ENCODE assay signal across 24 cellular contexts in genomic region chr3:169362872-169363271, GRCh38.
DNase-seq lines count a peak whose midpoint lies in the region; ATAC-seq and TF ChIP-seq lines count a peak whose summit lies in the region.
"Had no signal": no experiment of that assay in that cellular context is flagged by ENCODE, and none has a peak within 500 bp of the region (broad histone marks: within the 10 kb centered on the region; RNA-seq: fewer than 3 reads in every experiment).

No MANE protein-coding gene starts in this region.

- no peak overlapping the region for H3K4me2 ChIP-seq in IMR-90 (ENCODE audit: low read depth, low read length)

- H3K27ac ChIP-seq in IMR-90 (ENCODE audit: insufficient read depth, low read length): no peak overlapping the region
- no peak overlapping the region for H3K27ac ChIP-seq in psoas muscle
- H3K27ac ChIP-seq: body of pancreas, coronary artery had no signal

- no peak overlapping the region for H2AK9ac ChIP-seq in IMR-90 (replicated peaks; ENCODE audit: low read depth, low read length, poor library complexity)

- H3K56ac ChIP-seq in IMR-90 (ENCODE audit: extremely low read depth, insufficient read depth, low read length): no peak overlapping the region

- dilution Hi-C loops in IMR-90 (cut with HindIII; ENCODE audit: low sequenced_read_pairs, unreplicated experiment): no loop called here

- H3K27me3 ChIP-seq in IMR-90 (ENCODE audit: control insufficient read depth, insufficient read depth, low read length) (no peaks in the 10 kb centered on the region; the same call in 1 of the 2 replicates), adipocyte (replicated peaks; ENCODE audit: control insufficient read depth, insufficient read depth, low read length) (peaks cover 13% of the 10 kb centered on the region), psoas muscle (ENCODE audit: insufficient read depth in 3 of 3, low read length in 2 of 3) (no peaks in the 10 kb centered on the region)
- H3K27me3 ChIP-seq: body of pancreas had no signal

- H2BK120ac ChIP-seq in IMR-90 (ENCODE audit: low read depth, low read length): no peak overlapping the region

- no peak overlapping the region for H3K23ac ChIP-seq in IMR-90 (ENCODE audit: low read depth, low read length)

- in situ Hi-C loops in IMR-90 (cut with MboI; ENCODE audit: low sequenced_read_pairs): no loop called here

- POLR2A ChIA-PET in IMR-90 (lab: Charles Lee; ENCODE audit: unreplicated experiment): no interaction called here

- no peak overlapping the region for H2BK20ac ChIP-seq in IMR-90 (ENCODE audit: low read depth, low read length)

- H3K4ac ChIP-seq in IMR-90 (ENCODE audit: low read depth, low read length): no peak overlapping the region

- no peak overlapping the region for H2BK15ac ChIP-seq in IMR-90 (ENCODE audit: low read depth, low read length)

- H3K36me3 ChIP-seq in IMR-90 (ENCODE audit: control insufficient read depth, insufficient read depth, low read length) (no peaks in the 10 kb centered on the region), adipocyte (ENCODE audit: control insufficient read depth, insufficient read depth, low read length, severe bottlenecking) (no peaks in the 10 kb centered on the region), psoas muscle (ENCODE audit: insufficient read depth in 1 of 2, low read depth in 1 of 2) (no peaks in the 10 kb centered on the region)

- H3K9me1 ChIP-seq in IMR-90 (ENCODE audit: insufficient read depth, low read length): no peaks in the 10 kb centered on the region; the same call in 1 of the 2 replicates

- no peak overlapping the region for H2BK5ac ChIP-seq in IMR-90 (ENCODE audit: low read depth, low read length, poor library complexity, severe bottlenecking)

- no peak overlapping the region for H3K18ac ChIP-seq in IMR-90 (ENCODE audit: low read depth, low read length)

- ATAC-seq in IMR-90 (ENCODE audit: low read depth) (no peak), HG03039 (IDR thresholded peaks at IDR 0.05; ENCODE audit: unreplicated experiment) (no peak), psoas muscle (no peak)
- ATAC-seq: activated CD4-positive, alpha-beta T cell treated with anti-CD3 and anti-CD28 coated beads for 36 hours; HCT116; naive thymus-derived CD4-positive, alpha-beta T cell had no signal

- CTCF ChIA-PET in IMR-90 (lab: Yijun Ruan, JAX): no interaction called here

- TF ChIP-seq CTCF in AG09319 (IDR thresholded peaks at IDR 0.05; ENCODE audit: low read depth, low read length): peak; percentile 18
- TF ChIP-seq CTCF in IMR-90 (conservative IDR thresholded peaks at IDR 0.05; ENCODE audit: low read depth, low read length): peak; percentile 30
- TF ChIP-seq CTCF in psoas muscle (IDR thresholded peaks at IDR 0.05): no peak

- no peak overlapping the region for H3K14ac ChIP-seq in IMR-90 (replicated peaks; ENCODE audit: low read depth, low read length)

- H3K4me1 ChIP-seq in IMR-90 (ENCODE audit: control insufficient read depth, insufficient read depth, low read length): no peaks in the 10 kb centered on the region
- no peaks in the 10 kb centered on the region for H3K4me1 ChIP-seq in adipocyte (ENCODE audit: control insufficient read depth, insufficient read depth, low read length)
- no peaks in the 10 kb centered on the region for H3K4me1 ChIP-seq in psoas muscle

- intact Hi-C loops in IMR-90 (cut with micrococcal nuclease) (no loop called here), psoas muscle (cut with DNase I) (no loop called here)

- H4K8ac ChIP-seq in IMR-90 (ENCODE audit: low read depth in 2 of 2, low read length in 2 of 2): no peak overlapping the region

- no peak overlapping the region for H2AFZ ChIP-seq in IMR-90 (replicated peaks; ENCODE audit: low read length, poor library complexity)

- BruUV-seq in IMR-90 (replicated peaks; lab: Mats Ljungman, UMichigan): no TSS peak

- H3K9me3 ChIP-seq in IMR-90 (ENCODE audit: control insufficient read depth, insufficient read depth, low read length): no peaks in the 10 kb centered on the region
- no peaks in the 10 kb centered on the region for H3K9me3 ChIP-seq in adipocyte (ENCODE audit: control insufficient read depth, low read length)
- H3K9me3 ChIP-seq in psoas muscle: no peaks in the 10 kb centered on the region
- H3K9me3 ChIP-seq: body of pancreas had no signal

- DNase-seq in AG09319 (ENCODE audit: extremely low read depth, low read depth): no peak
- DNase-seq in IMR-90: no peak
- peak; percentile 10 for DNase-seq in adipocyte (ENCODE audit: low read depth)
- peak; percentile 4 for DNase-seq in iris pigment epithelial cell (ENCODE audit: low read depth)
- DNase-seq in hepatic stellate cell (ENCODE audit: low spot score): no peak
- no peak for DNase-seq in psoas muscle
- no peak for DNase-seq in NCI-H345 (lab: John Stamatoyannopoulos, UW)
- DNase-seq: activated CD4-positive, alpha-beta T cell treated with anti-CD3 and anti-CD28 coated beads for 36 hours; activated naive CD8-positive, alpha-beta T cell treated with anti-CD3 and anti-CD28 coated beads, Interleukin-2, amount 10 ng/mL, durations not matched to agents 7 days and 5 days; C1 segment of cervical spinal cord; DMS153; GDM1; glutamatergic neuron; KBM-7; MV-4-11; naive thymus-derived CD4-positive, alpha-beta T cell; NCI-H187; NCI-H2227 treated with DMSO at 0.1 percent for 48 hours; Right ventricle myocardium superior; substantia nigra had no signal

- H3K9ac ChIP-seq in IMR-90 (ENCODE audit: low read depth, low read length): no peak overlapping the region
- H3K9ac ChIP-seq in adipocyte (ENCODE audit: low read length): no peak overlapping the region

- H3K4me3 ChIP-seq in IMR-90 (ENCODE audit: insufficient read depth, low read depth, low read length) (no peak overlapping the region), adipocyte (ENCODE audit: low read length) (no peak overlapping the region), psoas muscle (no peak overlapping the region)
- H3K4me3 ChIP-seq: body of pancreas, coronary artery had no signal

- TF ChIP-seq RAD21 in IMR-90 (IDR thresholded peaks at IDR 0.05; ENCODE audit: low read length): no peak

- H4K20me1 ChIP-seq in IMR-90 (ENCODE audit: insufficient read depth, low read length): no peaks in the 10 kb centered on the region

- H3K79me1 ChIP-seq in IMR-90 (ENCODE audit: low read depth in 1 of 2, low read length in 2 of 2): no peaks in the 10 kb centered on the region

- no peak overlapping the region for H4K91ac ChIP-seq in IMR-90 (ENCODE audit: insufficient read depth, low read depth, low read length)

- H4K5ac ChIP-seq in IMR-90 (ENCODE audit: low read depth, low read length): no peak overlapping the region

- no CpG with 5 or more reads among the region's 4 CpGs for WGBS in IMR-90 (ENCODE audit: extremely low coverage in 2 of 2, insufficient read length in 1 of 2), 2 experiments
- 80 to 85% (median 83%) methylated on average over 4 of the region's 4 CpGs for WGBS in psoas muscle, 3 donors

- TF ChIP-seq POLR2A in IMR-90 (IDR thresholded peaks at IDR 0.05; ENCODE audit: low read depth, low read length): no peak

- no peak overlapping the region for H2AK5ac ChIP-seq in IMR-90 (ENCODE audit: low read depth, low read length)

TF ChIP-seq in IMR-90, 13 proteins besides CTCF, POLR2A, EP300 and RAD21:
- TF ChIP-seq CHD1 (IDR thresholded peaks at IDR 0.05; ENCODE audit: low read depth, low read length) (no peak), RCOR1 (IDR thresholded peaks at IDR 0.05; ENCODE audit: insufficient replicate concordance, low read length) (no peak), BHLHE40 (IDR thresholded peaks at IDR 0.05; ENCODE audit: low read depth, low read length) (no peak), SMC3 (IDR thresholded peaks at IDR 0.05; ENCODE audit: low read depth, low read length) (no peak), MXI1 (IDR thresholded peaks at IDR 0.05; ENCODE audit: borderline replicate concordance, low read depth, low read length) (no peak), USF2 (IDR thresholded peaks at IDR 0.05; ENCODE audit: low read depth, low read length) (no peak), ELK1 (IDR thresholded peaks at IDR 0.05; ENCODE audit: borderline replicate concordance, low read depth, low read length) (no peak), NFE2L2 (IDR thresholded peaks at IDR 0.05; ENCODE audit: low read depth, low read length) (no peak), MAZ (IDR thresholded peaks at IDR 0.05; ENCODE audit: borderline replicate concordance, low read depth, low read length) (no peak), FOS (IDR thresholded peaks at IDR 0.05; ENCODE audit: low read depth, low read length) (no peak), MAFK (IDR thresholded peaks at IDR 0.05; ENCODE audit: low read depth, low read length) (no peak), RFX5 (IDR thresholded peaks at IDR 0.05; ENCODE audit: low read depth, low read length) (no peak), CEBPB (IDR thresholded peaks at IDR 0.05; ENCODE audit: low read depth, low read length) (no peak)
TF ChIP-seq in IMR-90: peak in this region for 0.

Comparison
In these comparisons a context has a peak if more than half of its experiments do, and no peak if none do; other contexts are left out.
1. DNase-seq: peak in adipocyte (single experiment) and iris pigment epithelial cell (single experiment); none in AG09319 (single experiment), IMR-90 (single experiment), hepatic stellate cell (single experiment), psoas muscle (0 of 2) and NCI-H345 (single experiment).